In genomic region chr1:55441474-55441873, GRCh38 we compare ENCODE assay signal across 1 cellular context.
TF ChIP-seq lines count a peak whose summit lies in the region.

No MANE protein-coding gene starts in this region.

TF ChIP-seq in HCT116, 20 proteins besides CTCF, POLR2A, EP300 and RAD21 (continued from another document):
- TF ChIP-seq TCF7L2 (IDR thresholded peaks at IDR 0.05; ENCODE audit: borderline replicate concordance, extremely low read depth, insufficient read depth, insufficient read length), result no peak
- TF ChIP-seq JUND (IDR thresholded peaks at IDR 0.05), result no peak
TF ChIP-seq in HCT116: peak in this region for 0.
